In the genomic region with DNA sequence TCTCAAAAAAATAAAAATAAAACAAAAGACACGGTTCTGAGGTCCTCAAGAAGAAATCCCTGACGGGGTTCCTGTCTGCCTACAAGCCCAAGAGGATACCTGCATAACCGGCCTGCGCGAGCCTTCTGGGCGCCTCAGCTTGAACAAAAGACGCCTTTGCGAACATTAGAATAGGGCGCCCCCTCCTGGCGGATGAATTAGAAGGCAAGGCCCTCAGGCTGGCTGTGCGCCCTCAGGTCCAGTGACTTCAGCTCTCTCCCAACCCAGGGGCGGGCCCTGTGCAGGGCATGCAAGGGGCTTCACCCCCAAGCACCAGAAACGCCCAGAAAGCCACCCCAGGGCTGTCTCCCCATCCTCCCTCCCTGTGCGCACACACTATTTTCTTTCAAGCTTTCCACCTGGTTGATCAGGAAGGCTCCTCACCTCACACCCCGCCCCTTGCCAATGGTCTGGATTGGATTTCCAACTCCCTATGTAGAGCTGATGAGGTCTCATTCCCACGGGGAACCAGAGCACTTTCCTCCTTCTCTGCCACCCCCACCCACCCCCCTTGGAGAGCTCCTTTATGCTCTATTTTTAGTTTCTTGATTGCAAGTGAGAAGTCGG, we compare ENCODE assay signal across 8 cellular contexts.
DNase-seq lines count a peak whose midpoint lies in the region; ATAC-seq, FAIRE-seq and TF ChIP-seq lines count a peak whose summit lies in the region.

No MANE protein-coding gene starts in this region.

- no peaks in the 10 kb centered on the region for H3K79me2 ChIP-seq in H9 (ENCODE audit: insufficient read depth, low read length)

- no peak overlapping the region for H4K91ac ChIP-seq in H9 (ENCODE audit: insufficient read length, low read depth, low read length)

- H3K23ac ChIP-seq in H9 (ENCODE audit: insufficient read length, low read depth, low read length), result no peak overlapping the region

- H2BK12ac ChIP-seq in H9 (ENCODE audit: insufficient read length, low read depth, low read length), result no peak overlapping the region

- no peak overlapping the region for H2BK20ac ChIP-seq in H9 (ENCODE audit: low read depth, low read length, poor library complexity, severe bottlenecking)

- no peak for FAIRE-seq in small intestine (lab: Jason Lieb, UNC)

- H3K27me3 ChIP-seq in H9 (ENCODE audit: insufficient read depth, low read length) (peaks cover 3% of the 10 kb centered on the region; the same call in 1 of the 2 replicates), right atrium auricular region (no peaks in the 10 kb centered on the region), small intestine (ENCODE audit: control insufficient read depth in 2 of 2, insufficient read depth in 2 of 2, low read length in 2 of 2) (peaks cover 0 to 4% of the 10 kb centered on the region in 2 donors)

- H3K4ac ChIP-seq in H9 (ENCODE audit: low read depth, low read length), result no peak overlapping the region

- no peak overlapping the region for H2AFZ ChIP-seq in H9 (ENCODE audit: low read length)

- no peaks in the 10 kb centered on the region for H3K9me3 Mint-ChIP-seq in H9
- no peaks in the 10 kb centered on the region for H3K9me3 Mint-ChIP-seq in activated T-helper 2 cell treated with anti-CD3 and anti-CD28 coated beads, Interferon-gamma antibody, Interleukin-2, Interleukin-4, amounts not matched to agents 10 μg/mL and 5 μg/mL and 100 μg/mL, durations not matched to agents 14 hours and 24 hours and 36 hours

- H2BK15ac ChIP-seq in H9 (ENCODE audit: low read depth, low read length), result no peak overlapping the region

- H3K27ac Mint-ChIP-seq in H9, result no peak overlapping the region
- H3K27ac Mint-ChIP-seq in activated T-helper 2 cell treated with anti-CD3 and anti-CD28 coated beads, Interferon-gamma antibody, Interleukin-2, Interleukin-4, amounts not matched to agents 10 μg/mL and 5 μg/mL and 100 μg/mL, durations not matched to agents 14 hours and 24 hours and 36 hours, result no peak overlapping the region

- H3K27me3 Mint-ChIP-seq in H9 (ENCODE audit: low read depth), result peaks cover 48% of the 10 kb centered on the region
- peaks cover 38% of the 10 kb centered on the region for H3K27me3 Mint-ChIP-seq in activated T-helper 2 cell treated with anti-CD3 and anti-CD28 coated beads, Interferon-gamma antibody, Interleukin-2, Interleukin-4, amounts not matched to agents 10 μg/mL and 5 μg/mL and 100 μg/mL, durations not matched to agents 14 hours and 24 hours and 36 hours (ENCODE audit: low read depth)

- H2AK5ac ChIP-seq in H9 (ENCODE audit: insufficient read length, low read length), result no peak overlapping the region

- no peak overlapping the region for H3K4me3 ChIP-seq in right atrium auricular region
- H3K4me3 ChIP-seq in small intestine (ENCODE audit: low read depth in 1 of 2, low read length in 2 of 2), result no peak overlapping the region

- H3K27ac ChIP-seq in H9 (ENCODE audit: insufficient read length, low read depth, low read length) (no peak overlapping the region), right atrium auricular region (no peak overlapping the region), small intestine (ENCODE audit: low read depth in 1 of 2, low read length in 1 of 2) (no peak overlapping the region)

- H3K9me3 ChIP-seq in H9 (ENCODE audit: control insufficient read depth, low read depth, low read length) (no peaks in the 10 kb centered on the region), right atrium auricular region (no peaks in the 10 kb centered on the region), small intestine (ENCODE audit: control insufficient read depth, low read depth) (no peaks in the 10 kb centered on the region)

- no peak overlapping the region for H2BK5ac ChIP-seq in H9 (ENCODE audit: insufficient read length, low read length)

- DNase-seq in CMK (ENCODE audit: low read depth) (peak; percentile 21), H9 (peak; percentile 95), NCI-H82 treated with DMSO at 0.1 percent for 48 hours (lab: John Stamatoyannopoulos, UW; ENCODE audit: unreplicated experiment) (peak; percentile 58), right atrium auricular region (ENCODE audit: low spot score) (peak; percentile 66), small intestine (peak; percentile 90)
- DNase-seq in activated T-helper 2 cell treated with anti-CD3 and anti-CD28 coated beads, Interferon-gamma antibody, Interleukin-2, Interleukin-4, amounts not matched to agents 10 μg/mL and 5 μg/mL and 100 μg/mL, durations not matched to agents 14 hours and 24 hours and 36 hours (ENCODE audit: low spot score), result peak; percentile 38

- H3T11ph ChIP-seq in H9 (ENCODE audit: low read length), result no peak overlapping the region

- H3K36me3 Mint-ChIP-seq in H9 (ENCODE audit: insufficient read depth in 1 of 3, low read depth in 3 of 3), result peaks cover 0 to 2% (median 0%) of the 10 kb centered on the region in 3 experiments; a peak in 1 of 7 replicates
- no peaks in the 10 kb centered on the region for H3K36me3 Mint-ChIP-seq in activated T-helper 2 cell treated with anti-CD3 and anti-CD28 coated beads, Interferon-gamma antibody, Interleukin-2, Interleukin-4, amounts not matched to agents 10 μg/mL and 5 μg/mL and 100 μg/mL, durations not matched to agents 14 hours and 24 hours and 36 hours (ENCODE audit: low read depth)

- H3K79me1 ChIP-seq in H9 (ENCODE audit: insufficient read depth, low read depth, low read length, poor library complexity, severe bottlenecking), result no peaks in the 10 kb centered on the region

- no peak overlapping the region for H3K4me2 ChIP-seq in H9 (ENCODE audit: insufficient read depth, insufficient read length, low read length)

- no CpG with 5 or more reads among the region's 17 CpGs for WGBS in H9 (ENCODE audit: extremely low coverage, insufficient read length, low lambda C conversion rate)
- 14 to 30% (median 16%) methylated on average over 17 of the region's 17 CpGs for WGBS in small intestine, 3 donors

- H2BK120ac ChIP-seq in H9 (ENCODE audit: low read depth, low read length, poor library complexity, severe bottlenecking), result no peak overlapping the region

- ATAC-seq in HG02884 (IDR thresholded peaks at IDR 0.05; ENCODE audit: unreplicated experiment) (no peak), GM19467 (IDR thresholded peaks at IDR 0.05; ENCODE audit: unreplicated experiment) (no peak)

- H3K14ac ChIP-seq in H9 (ENCODE audit: insufficient read depth, low read length), result no peak overlapping the region

- no peak overlapping the region for H3K18ac ChIP-seq in H9 (ENCODE audit: insufficient read length, low read depth, low read length)

- H3K4me3 Mint-ChIP-seq in H9, result no peak overlapping the region
- no peak overlapping the region for H3K4me3 Mint-ChIP-seq in activated T-helper 2 cell treated with anti-CD3 and anti-CD28 coated beads, Interferon-gamma antibody, Interleukin-2, Interleukin-4, amounts not matched to agents 10 μg/mL and 5 μg/mL and 100 μg/mL, durations not matched to agents 14 hours and 24 hours and 36 hours (ENCODE audit: low read depth)

- TF ChIP-seq CTCF in H9 (conservative IDR thresholded peaks at IDR 0.05) (peak; percentile 92), right atrium auricular region (IDR thresholded peaks at IDR 0.05) (peak; percentile 31 to 68)

- H3K4me1 Mint-ChIP-seq in H9, result peaks cover 40 to 50% of the 10 kb centered on the region in 2 experiments
- H3K4me1 Mint-ChIP-seq in activated T-helper 2 cell treated with anti-CD3 and anti-CD28 coated beads, Interferon-gamma antibody, Interleukin-2, Interleukin-4, amounts not matched to agents 10 μg/mL and 5 μg/mL and 100 μg/mL, durations not matched to agents 14 hours and 24 hours and 36 hours (ENCODE audit: low read depth), result no peaks in the 10 kb centered on the region

- no peak overlapping the region for H3K9ac ChIP-seq in H9 (ENCODE audit: extremely low read depth, insufficient read length, low read length)

- no peak overlapping the region for H3K56ac ChIP-seq in H9 (ENCODE audit: insufficient read length, low read depth, low read length)

- no peaks in the 10 kb centered on the region for H4K20me1 ChIP-seq in H9 (ENCODE audit: control insufficient read depth, insufficient read depth, insufficient read length)

- H4K5ac ChIP-seq in H9 (ENCODE audit: insufficient read length, low read depth, low read length), result no peak overlapping the region

- intact Hi-C loops in activated T-helper 2 cell treated with anti-CD3 and anti-CD28 coated beads, Interferon-gamma antibody, Interleukin-2, Interleukin-4, amounts not matched to agents 10 μg/mL and 5 μg/mL and 100 μg/mL, durations not matched to agents 14 hours and 24 hours and 36 hours (cut with micrococcal nuclease), result no loop called here

- no peak overlapping the region for H4K8ac ChIP-seq in H9 (replicated peaks; ENCODE audit: insufficient read length, low read depth, low read length)

- peaks cover 7% of the 10 kb centered on the region for H3K23me2 ChIP-seq in H9 (ENCODE audit: insufficient read length, low read depth, low read length, poor library complexity, severe bottlenecking)

- H3K36me3 ChIP-seq in right atrium auricular region (no peaks in the 10 kb centered on the region), small intestine (ENCODE audit: control insufficient read depth in 2 of 2, insufficient read depth in 2 of 2, low read length in 2 of 2) (no peaks in the 10 kb centered on the region)

- no peaks in the 10 kb centered on the region; the same call in 1 of the 2 replicates for H3K4me1 ChIP-seq in H9 (ENCODE audit: insufficient read depth, low read length)
- H3K4me1 ChIP-seq in right atrium auricular region, result peaks cover 0 to 13% of the 10 kb centered on the region in 2 donors
- H3K4me1 ChIP-seq in small intestine (ENCODE audit: control insufficient read depth in 2 of 2, insufficient read depth in 1 of 2, low read depth in 1 of 2, low read length in 1 of 2), result no peaks in the 10 kb centered on the region

Comparison
In these comparisons a context has a peak if more than half of its experiments do, and no peak if none do; other contexts are left out.
1. DNase-seq: peak in every context shown above with its lines; median percentile 95 in H9; 90 in small intestine; 66 in right atrium auricular region; 58 in NCI-H82 treated with DMSO at 0.1 percent for 48 hours; 38 in activated T-helper 2 cell treated with anti-CD3 and anti-CD28 coated beads, Interferon-gamma antibody, Interleukin-2, Interleukin-4, amounts not matched to agents 10 μg/mL and 5 μg/mL and 100 μg/mL, durations not matched to agents 14 hours and 24 hours and 36 hours; 21 in CMK.